In the genomic region with DNA sequence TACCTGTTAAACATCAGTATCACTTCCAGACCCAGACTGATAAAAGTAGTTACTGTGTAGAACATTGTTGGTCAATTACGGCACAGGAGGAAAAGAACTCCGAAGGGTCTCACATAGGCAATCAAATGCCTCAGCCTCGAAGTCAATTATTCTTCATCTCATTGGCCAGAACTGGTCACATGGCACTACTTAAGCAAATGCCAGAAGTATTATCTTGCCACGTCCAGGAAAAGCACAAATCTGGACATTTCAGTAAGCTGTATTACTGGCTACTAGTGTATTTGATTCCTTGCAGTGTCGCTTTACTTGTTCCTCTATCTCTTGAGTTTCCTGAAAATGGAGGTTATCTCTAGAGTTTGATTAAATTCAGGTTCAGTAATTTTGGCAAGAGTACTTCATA, we compare ENCODE assay signal across 26 cellular contexts. TPM values are rescaled to one million over a fixed set of nuclear protein-coding genes. Genes with fewer than 3 reads are reported as not detected.
DNase-seq lines count a peak whose midpoint lies in the region; ATAC-seq, FAIRE-seq and TF ChIP-seq lines count a peak whose summit lies in the region.
"Had no signal": no experiment of that assay in that cellular context is flagged by ENCODE, and none has a peak within 500 bp of the region (broad histone marks: within the 10 kb centered on the region; RNA-seq: fewer than 3 reads in every experiment).

No MANE protein-coding gene starts in this region.

- peaks cover 63% of the 10 kb centered on the region for H3K36me3 Mint-ChIP-seq in CD4-positive, alpha-beta T cell (ENCODE audit: low read depth)

- H3K4me3 ChIP-seq in SK-N-SH (ENCODE audit: low read depth in 2 of 2, low read length in 1 of 2) (no peak overlapping the region), body of pancreas (no peak overlapping the region), HepG2 (replicated peaks in 1 of 3; ENCODE audit: insufficient read depth in 1 of 3, low read depth in 2 of 3, low read length in 3 of 3) (no peak overlapping the region)
- H3K4me3 ChIP-seq: GM23248, SJCRH30 had no signal

- H3K79me2 ChIP-seq in SK-N-SH (ENCODE audit: insufficient read depth) (no peaks in the 10 kb centered on the region), HepG2 (ENCODE audit: insufficient read depth, low read length) (no peaks in the 10 kb centered on the region)

- WGBS in SK-N-SH (ENCODE audit: low lambda C conversion rate), result 83% methylated on average over 5 of the region's 5 CpGs
- WGBS in body of pancreas, 2 donors, result 68 to 79% methylated on average over 5 of the region's 5 CpGs
- 96% methylated on average over 5 of the region's 5 CpGs for WGBS in HepG2 (ENCODE audit: low lambda C conversion rate)

- CTCF ChIA-PET in SK-N-SH (lab: Yijun Ruan, JAX) (interaction anchor here (1.0 to 1.1 kb wide), 2 partner anchors 9 to 41 kb away, joined by 3 to 5 read pairs; no protein-coding TSS in a partner anchor), HepG2 (lab: Yijun Ruan, JAX; ENCODE audit: low intra/inter-chr PET ratio, low total read pairs) (interaction anchor here (2.3 kb wide), 1 partner anchor 39 kb away, joined by 7 read pairs; no protein-coding TSS in a partner anchor)
- CTCF ChIA-PET in CD4-positive, alpha-beta T cell (lab: Charles Lee), result no interaction called here

- TF ChIP-seq POLR2A in body of pancreas (IDR thresholded peaks at IDR 0.05) (no peak), HepG2 (IDR thresholded peaks at IDR 0.05; ENCODE audit: insufficient read depth in 1 of 2, low read depth in 2 of 2, low read length in 2 of 2) (no peak)

- no peak for DNase-seq in SK-N-SH
- DNase-seq in CD4-positive, alpha-beta T cell, result no peak
- DNase-seq in body of pancreas, result no peak
- DNase-seq in HepG2 (ENCODE audit: low spot score), result no peak
- DNase-seq in GF-D8 (lab: John Stamatoyannopoulos, UW), result no peak
- no peak for DNase-seq in AG20443 (ENCODE audit: low spot score)
- DNase-seq: Calu3; CD8-positive, alpha-beta T cell; EL; GM23248; HCEC 1CT; MM.1S; NCI-H1092; NCI-H1694; NCI-H2081 treated with DMSO at 0.1 percent for 48 hours; NCI-H510A treated with DMSO at 0.1 percent for 48 hours; SJCRH30 had no signal

- TF ChIP-seq CTCF in SK-N-SH (IDR thresholded peaks at IDR 0.05) (no peak), body of pancreas (IDR thresholded peaks at IDR 0.05) (no peak), HepG2 (CRISPR knock-in tag; IDR thresholded peaks at IDR 0.05) (no peak)
- TF ChIP-seq CTCF in CD4-positive, alpha-beta T cell (IDR thresholded peaks at IDR 0.05), result no peak

- no peaks in the 10 kb centered on the region for H3K27me3 ChIP-seq in SK-N-SH (ENCODE audit: insufficient read depth)
- H3K27me3 ChIP-seq in CD4-positive, alpha-beta T cell (ENCODE audit: control insufficient read depth, insufficient read depth, low read length), result no peaks in the 10 kb centered on the region
- H3K27me3 ChIP-seq in body of pancreas, result no peaks in the 10 kb centered on the region
- no peaks in the 10 kb centered on the region for H3K27me3 ChIP-seq in HepG2 (ENCODE audit: control insufficient read depth in 1 of 2, insufficient read depth in 2 of 2, low read length in 2 of 2)
- H3K27me3 ChIP-seq: SJCRH30 had no signal

- no peak overlapping the region for H3K4me3 Mint-ChIP-seq in CD4-positive, alpha-beta T cell
- H3K4me3 Mint-ChIP-seq: CD8-positive, alpha-beta T cell; IgD-negative memory B cell had no signal

- H3K9me3 ChIP-seq in SK-N-SH (no peaks in the 10 kb centered on the region), body of pancreas (no peaks in the 10 kb centered on the region), HepG2 (ENCODE audit: low read length) (no peaks in the 10 kb centered on the region)
- H3K9me3 ChIP-seq in CD4-positive, alpha-beta T cell (ENCODE audit: control insufficient read depth, low read length), result no peaks in the 10 kb centered on the region
- H3K9me3 ChIP-seq: SJCRH30 had no signal

- in situ Hi-C loops in HepG2 (cut with HindIII; ENCODE audit: extremely low pct_ligation_motif_present, low pct_unique_long_range_greater_than_20kb), result no loop called here

- H3F3A ChIP-seq in SK-N-SH (replicated peaks; ENCODE audit: insufficient read depth), result peaks cover 4% of the 10 kb centered on the region

- H3K36me3 ChIP-seq in SK-N-SH (replicated peaks in 1 of 2; ENCODE audit: control insufficient read depth in 1 of 2, insufficient read depth in 2 of 2, low read length in 1 of 2) (peaks cover 19 to 39% of the 10 kb centered on the region in 2 experiments), body of pancreas (replicated peaks in 1 of 2; ENCODE audit: insufficient read depth in 1 of 2, low read depth in 2 of 2) (no peaks in the 10 kb centered on the region), HepG2 (replicated peaks in 1 of 2; ENCODE audit: control insufficient read depth in 1 of 2, insufficient read depth in 2 of 2, low read length in 2 of 2) (peaks cover 1 to 12% of the 10 kb centered on the region in 2 experiments; a peak in 2 of 5 replicates)

- no peak overlapping the region for H3K9ac ChIP-seq in SK-N-SH
- no peak overlapping the region for H3K9ac ChIP-seq in HepG2 (ENCODE audit: insufficient read depth, low read depth, low read length)
- H3K9ac ChIP-seq: GM23248 had no signal

- H3K4me2 ChIP-seq in SK-N-SH (no peak overlapping the region), HepG2 (ENCODE audit: low read depth, low read length) (no peak overlapping the region)

- H3K9me2 ChIP-seq in SK-N-SH, result no peaks in the 10 kb centered on the region

- H4K20me1 ChIP-seq in SK-N-SH (ENCODE audit: insufficient read depth), result no peaks in the 10 kb centered on the region
- H4K20me1 ChIP-seq in HepG2 (ENCODE audit: insufficient read depth, low read length), result no peaks in the 10 kb centered on the region

- H3K4me1 ChIP-seq in SK-N-SH (ENCODE audit: control insufficient read depth in 1 of 2, insufficient read depth in 2 of 2, low read depth in 1 of 2, low read length in 1 of 2) (no peaks in the 10 kb centered on the region; a peak in 1 of 4 replicates), body of pancreas (peaks cover 18% of the 10 kb centered on the region), HepG2 (ENCODE audit: insufficient read depth, low read length) (peaks cover 32% of the 10 kb centered on the region)
- H3K4me1 ChIP-seq: SJCRH30 had no signal

- no peak for TF ChIP-seq EP300 in SK-N-SH (IDR thresholded peaks at IDR 0.05; ENCODE audit: borderline replicate concordance in 1 of 2, low read depth in 1 of 2, low read length in 1 of 2)
- TF ChIP-seq EP300 in HepG2 (IDR thresholded peaks at IDR 0.05; ENCODE audit: low read depth in 2 of 2, low read length in 2 of 2), result no peak
- no peak for TF ChIP-seq EP300 in HepG2 (CRISPR knock-in tag; IDR thresholded peaks at IDR 0.05; ENCODE audit: borderline replicate concordance)

- no peak for TF ChIP-seq RAD21 in SK-N-SH (IDR thresholded peaks at IDR 0.05; ENCODE audit: low read length)
- no peak for TF ChIP-seq RAD21 in HepG2 (CRISPR knock-in tag; IDR thresholded peaks at IDR 0.05)

- H2AFZ ChIP-seq in SK-N-SH (ENCODE audit: low read depth), result no peak overlapping the region
- no peak overlapping the region for H2AFZ ChIP-seq in HepG2 (ENCODE audit: low read length)
- H2AFZ ChIP-seq: GM23248 had no signal

- ATAC-seq in SK-N-SH treated with all-trans-retinoic acid at 6 μM for 48 hours (no peak), body of pancreas (peak; percentile 30), HepG2 (no peak), GM18511 (IDR thresholded peaks at IDR 0.05; ENCODE audit: unreplicated experiment) (no peak)
- ATAC-seq in CD4-positive, alpha-beta T cell (ENCODE audit: poor library complexity), result no peak
- ATAC-seq: CD8-positive, alpha-beta T cell had no signal

- peaks cover 10% of the 10 kb centered on the region for H3K4me1 Mint-ChIP-seq in CD4-positive, alpha-beta T cell (ENCODE audit: low read depth)
- H3K4me1 Mint-ChIP-seq: IgD-negative memory B cell had no signal

- H3K27ac ChIP-seq in SK-N-SH (ENCODE audit: low read depth in 2 of 2, low read length in 1 of 2), result no peak overlapping the region
- no peak overlapping the region for H3K27ac ChIP-seq in CD4-positive, alpha-beta T cell (ENCODE audit: low read depth, low read length)
- H3K27ac ChIP-seq in body of pancreas, result peak overlapping the region in 3 of 4 donors; percentile 64 to 75 (median 68)
- peak overlapping the region; percentile 51 for H3K27ac ChIP-seq in HepG2 (ENCODE audit: extremely low read length, insufficient read depth, low read length)
- H3K27ac ChIP-seq: GM23248, HL-60, SJCRH30 had no signal

- no TSS peak for BruUV-seq in HepG2 (replicated peaks; lab: Mats Ljungman, UMichigan)

- no peak for FAIRE-seq in HepG2 (lab: Jason Lieb, UNC)
- FAIRE-seq: GM12891 had no signal

- H3K27ac Mint-ChIP-seq in CD4-positive, alpha-beta T cell, result peak overlapping the region; percentile 28
- H3K27ac Mint-ChIP-seq: IgD-negative memory B cell had no signal

- H3K9me3 Mint-ChIP-seq in CD4-positive, alpha-beta T cell, result no peaks in the 10 kb centered on the region
- H3K9me3 Mint-ChIP-seq: CD8-positive, alpha-beta T cell; IgD-negative memory B cell had no signal

- H3K27me3 Mint-ChIP-seq in CD4-positive, alpha-beta T cell, result no peaks in the 10 kb centered on the region
- H3K27me3 Mint-ChIP-seq: IgD-negative memory B cell had no signal

- intact Hi-C loops in CD4-positive, alpha-beta T cell (cut with DNase I, micrococcal nuclease), result no loop called here
- intact Hi-C loops in body of pancreas (cut with DNase I), result no loop called here
- intact Hi-C loops in HepG2 (cut with micrococcal nuclease; ENCODE audit: unreplicated experiment), result no loop called here

- POLR2A ChIA-PET in SK-N-SH (lab: Yijun Ruan, JAX), result no interaction called here
- POLR2A ChIA-PET in CD4-positive, alpha-beta T cell (lab: Charles Lee), result interaction anchor here (0.7 kb wide), 1 partner anchor 24 kb away, joined by 3 read pairs; no protein-coding TSS in a partner anchor
- POLR2A ChIA-PET in HepG2 (lab: Yijun Ruan, JAX), result interaction anchor here (1.0 to 2.6 kb wide), 5 partner anchors 9 to 47 kb away, joined by 3 to 10 read pairs (median 4); partner anchors contain the start of genes DIO1, IFT25, LRRC42 and YIPF1

RNA-seq across cellular contexts. Expression of gene DIO1, which starts 24.4 kb away (rescaled TPM):
- not detected in 2 replicates for polyA plus RNA-seq in SK-N-SH (2012; rRNA removed)
- not detected in 2 replicates for polyA plus RNA-seq in SK-N-SH (2012; cell fraction: cytosol; rRNA removed)
- polyA plus RNA-seq in SK-N-SH (2012; cell fraction: nucleus; rRNA removed), result not detected in 2 replicates
- not detected for total RNA-seq in CD4-positive, alpha-beta T cell
- not detected for total RNA-seq in body of pancreas
- 31.1 and 45.6 TPM in 2 replicates for total RNA-seq in HepG2 (2016; rRNA removed; fragmentation: Illumina TruSeq; extraction: Trizol)
- total RNA-seq in HepG2 (2016; cell fraction: cytosol; rRNA removed; fragmentation: Illumina TruSeq; extraction: Trizol; ENCODE audit: low read depth), result 6.5 and 7.5 TPM in 2 replicates
- 32.5 and 46.6 TPM in 2 replicates for total RNA-seq in HepG2 (2016; cell fraction: insoluble cytoplasmic fraction; rRNA removed; fragmentation: Illumina TruSeq; extraction: Trizol)
- 19.8 and 20.1 TPM in 2 replicates for total RNA-seq in HepG2 (2016; cell fraction: membrane; rRNA removed; fragmentation: Illumina TruSeq; extraction: Trizol)
- total RNA-seq in HepG2 (2016; cell fraction: nucleus; rRNA removed; fragmentation: Illumina TruSeq; extraction: Trizol), result 40.7 and 43.4 TPM in 2 replicates
- 13.5 and 16.3 TPM in 2 replicates for polyA plus RNA-seq in HepG2 (2011; rRNA removed)
- 11.0 and 14.6 TPM in 2 replicates for polyA plus RNA-seq in HepG2 (2011; cell fraction: cytosol; rRNA removed)
- 6.9 and 7.0 TPM in 2 replicates for polyA plus RNA-seq in HepG2 (2011; cell fraction: nucleus; rRNA removed)
- polyA plus RNA-seq in HepG2 (2012), result 8.0 and 13.8 TPM in 2 replicates
- 4.3 and 4.9 TPM in 2 replicates for polyA plus RNA-seq in HepG2 (2016; cell fraction: cytosol; fragmentation: Illumina TruSeq; extraction: Trizol; ENCODE audit: low read depth)
- 27.2 and 29.7 TPM in 2 replicates for polyA plus RNA-seq in HepG2 (2016; cell fraction: insoluble cytoplasmic fraction; fragmentation: Illumina TruSeq; extraction: Trizol; ENCODE audit: low read depth)
- polyA plus RNA-seq in HepG2 (2016; cell fraction: membrane; fragmentation: Illumina TruSeq; extraction: Trizol; ENCODE audit: low read depth), result 9.8 and 10.5 TPM in 2 replicates
- polyA plus RNA-seq in HepG2 (2016; cell fraction: nucleus; fragmentation: Illumina TruSeq; extraction: Trizol; ENCODE audit: insufficient read depth, low read depth), result 59.0 and 63.1 TPM in 2 replicates
- 20.1 TPM in 1 of 2 replicates, not detected in the other for polyA minus RNA-seq in HepG2 (2011; rRNA and poly(A)+ RNA removed; ENCODE audit: low replicate concordance)
- 7.8 and 8.1 TPM in 2 replicates for polyA minus RNA-seq in HepG2 (2011; cell fraction: cytosol; rRNA and poly(A)+ RNA removed)
- polyA minus RNA-seq in HepG2 (2011; cell fraction: nucleus; rRNA and poly(A)+ RNA removed), result 13.6 and 13.8 TPM in 2 replicates
- total RNA-seq: A172; Calu3; CD8-positive, alpha-beta T cell; GM23248; HT1080; LHCN-M2; SJCRH30 had no signal
- polyA plus RNA-seq: BJ, GM23248 had no signal

RNA-seq across cellular contexts. Expression of gene IFT25, which starts 27.2 kb away (rescaled TPM):
- 25.7 TPM in 2 replicates for polyA plus RNA-seq in SK-N-SH (2012; rRNA removed)
- polyA plus RNA-seq in SK-N-SH (2012; cell fraction: cytosol; rRNA removed), result 34.8 and 55.2 TPM in 2 replicates
- polyA plus RNA-seq in SK-N-SH (2012; cell fraction: nucleus; rRNA removed), result 17.1 and 25.3 TPM in 2 replicates
- total RNA-seq in CD4-positive, alpha-beta T cell, result 10 to 100 TPM; 12.7 to 13.9 TPM
- 10 to 100 TPM in 1 of 2 donors, 1 to 10 TPM in 1; 6.6 to 17.6 TPM for total RNA-seq in body of pancreas
- total RNA-seq in HepG2 (2016; rRNA removed; fragmentation: Illumina TruSeq; extraction: Trizol), result 48.0 and 52.8 TPM in 2 replicates
- 24.1 and 25.2 TPM in 2 replicates for total RNA-seq in HepG2 (2016; cell fraction: cytosol; rRNA removed; fragmentation: Illumina TruSeq; extraction: Trizol; ENCODE audit: low read depth)
- 51.0 and 53.3 TPM in 2 replicates for total RNA-seq in HepG2 (2016; cell fraction: insoluble cytoplasmic fraction; rRNA removed; fragmentation: Illumina TruSeq; extraction: Trizol)
- 25.7 and 27.9 TPM in 2 replicates for total RNA-seq in HepG2 (2016; cell fraction: membrane; rRNA removed; fragmentation: Illumina TruSeq; extraction: Trizol)
- 33.4 and 40.9 TPM in 2 replicates for total RNA-seq in HepG2 (2016; cell fraction: nucleus; rRNA removed; fragmentation: Illumina TruSeq; extraction: Trizol)
- 12.7 and 19.7 TPM in 2 replicates for polyA plus RNA-seq in HepG2 (2011; rRNA removed)
- 6.7 and 7.6 TPM in 2 replicates for polyA plus RNA-seq in HepG2 (2011; cell fraction: cytosol; rRNA removed)
- polyA plus RNA-seq in HepG2 (2011; cell fraction: nucleus; rRNA removed), result 9.1 and 12.2 TPM in 2 replicates
- polyA plus RNA-seq in HepG2 (2012), result 14.1 and 30.4 TPM in 2 replicates
- polyA plus RNA-seq in HepG2 (2016; cell fraction: cytosol; fragmentation: Illumina TruSeq; extraction: Trizol; ENCODE audit: low read depth), result 34.6 and 42.0 TPM in 2 replicates
- polyA plus RNA-seq in HepG2 (2016; cell fraction: insoluble cytoplasmic fraction; fragmentation: Illumina TruSeq; extraction: Trizol; ENCODE audit: low read depth), result 68.1 and 73.1 TPM in 2 replicates
- polyA plus RNA-seq in HepG2 (2016; cell fraction: membrane; fragmentation: Illumina TruSeq; extraction: Trizol; ENCODE audit: low read depth), result 29.4 and 29.9 TPM in 2 replicates
- 50.9 and 56.0 TPM in 2 replicates for polyA plus RNA-seq in HepG2 (2016; cell fraction: nucleus; fragmentation: Illumina TruSeq; extraction: Trizol; ENCODE audit: insufficient read depth, low read depth)
- 0.70 and 3.3 TPM in 2 replicates for polyA minus RNA-seq in HepG2 (2011; rRNA and poly(A)+ RNA removed; ENCODE audit: low replicate concordance)
- polyA minus RNA-seq in HepG2 (2011; cell fraction: cytosol; rRNA and poly(A)+ RNA removed), result 3.1 and 3.6 TPM in 2 replicates
- 30.0 and 36.9 TPM in 2 replicates for polyA minus RNA-seq in HepG2 (2011; cell fraction: nucleus; rRNA and poly(A)+ RNA removed)

RNA-seq across cellular contexts. Expression of gene LRRC42, which starts 27.8 kb away (rescaled TPM):
- polyA plus RNA-seq in SK-N-SH (2012; rRNA removed) (35.0 and 40.9 TPM in 2 replicates), HepG2 (2011; rRNA removed) (27.2 and 30.6 TPM in 2 replicates)
- polyA plus RNA-seq in SK-N-SH (2012; cell fraction: cytosol; rRNA removed), result 37.0 and 39.4 TPM in 2 replicates
- polyA plus RNA-seq in SK-N-SH (2012; cell fraction: nucleus; rRNA removed), result 23.8 and 29.8 TPM in 2 replicates
- 1 to 10 TPM; 3.9 to 5.0 TPM for total RNA-seq in CD4-positive, alpha-beta T cell
- total RNA-seq in body of pancreas (10 to 100 TPM in 1 of 2 donors, 1 to 10 TPM in 1; 2.3 to 17.1 TPM), HepG2 (2016; rRNA removed; fragmentation: Illumina TruSeq; extraction: Trizol) (43.6 and 55.1 TPM in 2 replicates)
- 14.7 and 15.5 TPM in 2 replicates for total RNA-seq in HepG2 (2016; cell fraction: cytosol; rRNA removed; fragmentation: Illumina TruSeq; extraction: Trizol; ENCODE audit: low read depth)
- 40.9 and 54.9 TPM in 2 replicates for total RNA-seq in HepG2 (2016; cell fraction: insoluble cytoplasmic fraction; rRNA removed; fragmentation: Illumina TruSeq; extraction: Trizol)
- 28.8 and 31.5 TPM in 2 replicates for total RNA-seq in HepG2 (2016; cell fraction: membrane; rRNA removed; fragmentation: Illumina TruSeq; extraction: Trizol)
- total RNA-seq in HepG2 (2016; cell fraction: nucleus; rRNA removed; fragmentation: Illumina TruSeq; extraction: Trizol), result 19.6 and 22.9 TPM in 2 replicates
- polyA plus RNA-seq in HepG2 (2011; cell fraction: cytosol; rRNA removed), result 23.7 and 24.0 TPM in 2 replicates
- 13.2 and 13.6 TPM in 2 replicates for polyA plus RNA-seq in HepG2 (2011; cell fraction: nucleus; rRNA removed)
- polyA plus RNA-seq in HepG2 (2012), result 30.5 and 31.4 TPM in 2 replicates
- 14.5 and 16.9 TPM in 2 replicates for polyA plus RNA-seq in HepG2 (2016; cell fraction: cytosol; fragmentation: Illumina TruSeq; extraction: Trizol; ENCODE audit: low read depth)
- polyA plus RNA-seq in HepG2 (2016; cell fraction: insoluble cytoplasmic fraction; fragmentation: Illumina TruSeq; extraction: Trizol; ENCODE audit: low read depth), result 56.4 and 59.0 TPM in 2 replicates
- 20.2 and 21.5 TPM in 2 replicates for polyA plus RNA-seq in HepG2 (2016; cell fraction: membrane; fragmentation: Illumina TruSeq; extraction: Trizol; ENCODE audit: low read depth)
- polyA plus RNA-seq in HepG2 (2016; cell fraction: nucleus; fragmentation: Illumina TruSeq; extraction: Trizol; ENCODE audit: insufficient read depth, low read depth), result 33.1 and 36.6 TPM in 2 replicates
- polyA minus RNA-seq in HepG2 (2011; rRNA and poly(A)+ RNA removed; ENCODE audit: low replicate concordance), result 18.6 and 20.1 TPM in 2 replicates
- 18.0 and 23.7 TPM in 2 replicates for polyA minus RNA-seq in HepG2 (2011; cell fraction: cytosol; rRNA and poly(A)+ RNA removed)
- 8.9 and 14.4 TPM in 2 replicates for polyA minus RNA-seq in HepG2 (2011; cell fraction: nucleus; rRNA and poly(A)+ RNA removed)

RNA-seq across cellular contexts. Expression of gene YIPF1, which starts 28.7 kb away (rescaled TPM):
- polyA plus RNA-seq in SK-N-SH (2012; rRNA removed), result 23.1 and 31.7 TPM in 2 replicates
- 28.6 and 28.9 TPM in 2 replicates for polyA plus RNA-seq in SK-N-SH (2012; cell fraction: cytosol; rRNA removed)
- polyA plus RNA-seq in SK-N-SH (2012; cell fraction: nucleus; rRNA removed), result 21.0 and 29.0 TPM in 2 replicates
- total RNA-seq in CD4-positive, alpha-beta T cell, result 1 to 10 TPM; 4.3 to 5.5 TPM
- 10 to 100 TPM; 16.1 to 21.1 TPM for total RNA-seq in body of pancreas
- total RNA-seq in HepG2 (2016; rRNA removed; fragmentation: Illumina TruSeq; extraction: Trizol), result 19.0 and 21.1 TPM in 2 replicates
- total RNA-seq in HepG2 (2016; cell fraction: cytosol; rRNA removed; fragmentation: Illumina TruSeq; extraction: Trizol; ENCODE audit: low read depth), result 7.5 and 9.3 TPM in 2 replicates
- 18.1 and 18.6 TPM in 2 replicates for total RNA-seq in HepG2 (2016; cell fraction: insoluble cytoplasmic fraction; rRNA removed; fragmentation: Illumina TruSeq; extraction: Trizol)
- total RNA-seq in HepG2 (2016; cell fraction: membrane; rRNA removed; fragmentation: Illumina TruSeq; extraction: Trizol), result 16.3 and 17.7 TPM in 2 replicates
- total RNA-seq in HepG2 (2016; cell fraction: nucleus; rRNA removed; fragmentation: Illumina TruSeq; extraction: Trizol), result 17.0 and 19.0 TPM in 2 replicates
- polyA plus RNA-seq in HepG2 (2011; rRNA removed), result 30.8 and 31.9 TPM in 2 replicates
- 23.5 and 33.7 TPM in 2 replicates for polyA plus RNA-seq in HepG2 (2011; cell fraction: cytosol; rRNA removed)
- polyA plus RNA-seq in HepG2 (2011; cell fraction: nucleus; rRNA removed), result 13.9 and 16.7 TPM in 2 replicates
- 13.4 and 20.3 TPM in 2 replicates for polyA plus RNA-seq in HepG2 (2012)
- 7.9 and 13.0 TPM in 2 replicates for polyA plus RNA-seq in HepG2 (2016; cell fraction: cytosol; fragmentation: Illumina TruSeq; extraction: Trizol; ENCODE audit: low read depth)
- 20.3 and 20.4 TPM in 2 replicates for polyA plus RNA-seq in HepG2 (2016; cell fraction: insoluble cytoplasmic fraction; fragmentation: Illumina TruSeq; extraction: Trizol; ENCODE audit: low read depth)
- polyA plus RNA-seq in HepG2 (2016; cell fraction: membrane; fragmentation: Illumina TruSeq; extraction: Trizol; ENCODE audit: low read depth), result 14.9 and 17.0 TPM in 2 replicates
- 24.4 and 26.4 TPM in 2 replicates for polyA plus RNA-seq in HepG2 (2016; cell fraction: nucleus; fragmentation: Illumina TruSeq; extraction: Trizol; ENCODE audit: insufficient read depth, low read depth)
- polyA minus RNA-seq in HepG2 (2011; rRNA and poly(A)+ RNA removed; ENCODE audit: low replicate concordance), result 26.9 and 28.2 TPM in 2 replicates
- 9.4 and 12.6 TPM in 2 replicates for polyA minus RNA-seq in HepG2 (2011; cell fraction: cytosol; rRNA and poly(A)+ RNA removed)
- 10.3 and 15.3 TPM in 2 replicates for polyA minus RNA-seq in HepG2 (2011; cell fraction: nucleus; rRNA and poly(A)+ RNA removed)

Comparison
In these comparisons a context has a peak if more than half of its experiments do, and no peak if none do; other contexts are left out.
1. H3K27ac ChIP-seq: peak in body of pancreas (3 of 4) and HepG2 (single experiment); none in SK-N-SH (0 of 2) and CD4-positive, alpha-beta T cell (single experiment).
2. RNA of gene DIO1, which starts 24.4 kb away (total RNA-seq): 6.5 to 46.6 TPM in HepG2; not detected in CD4-positive, alpha-beta T cell and not detected in body of pancreas; every median in the first group is over 4 times any median in the second.